1 cellular context compared by ENCODE assay signal in the genomic region with DNA sequence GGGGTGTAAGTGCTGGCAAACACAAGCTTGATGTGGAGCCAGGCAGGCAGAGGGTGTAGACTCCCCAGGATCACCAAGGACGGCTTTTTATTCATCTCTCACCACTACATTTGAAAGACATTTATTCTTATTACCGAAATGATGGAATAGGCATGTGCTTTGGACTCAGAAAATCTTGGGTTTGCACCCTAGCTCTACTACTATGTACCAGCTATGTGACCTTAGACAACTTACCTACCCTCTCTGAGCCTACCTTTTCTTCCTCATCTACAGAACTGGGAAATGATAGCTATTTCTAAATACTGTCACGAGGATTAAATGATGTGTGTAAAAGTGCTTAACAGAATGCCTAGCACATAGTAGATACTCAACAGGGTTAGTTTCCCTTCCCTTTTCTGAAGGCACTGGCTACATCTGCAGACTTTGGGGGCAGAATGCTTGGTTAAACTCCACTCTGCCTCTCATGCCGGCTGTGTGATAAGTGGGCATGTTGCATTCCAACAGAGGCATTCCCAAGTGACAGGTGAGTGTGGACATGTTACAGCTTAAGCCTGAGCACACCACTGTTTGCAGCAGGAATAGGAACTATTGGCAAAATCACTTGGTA.
TF ChIP-seq lines count a peak whose summit lies in the region.

No MANE protein-coding gene starts in this region.

TF ChIP-seq in GM12878, 131 proteins besides CTCF, POLR2A, EP300 and RAD21 (continued from another document):
- TF ChIP-seq, protein P1, sequence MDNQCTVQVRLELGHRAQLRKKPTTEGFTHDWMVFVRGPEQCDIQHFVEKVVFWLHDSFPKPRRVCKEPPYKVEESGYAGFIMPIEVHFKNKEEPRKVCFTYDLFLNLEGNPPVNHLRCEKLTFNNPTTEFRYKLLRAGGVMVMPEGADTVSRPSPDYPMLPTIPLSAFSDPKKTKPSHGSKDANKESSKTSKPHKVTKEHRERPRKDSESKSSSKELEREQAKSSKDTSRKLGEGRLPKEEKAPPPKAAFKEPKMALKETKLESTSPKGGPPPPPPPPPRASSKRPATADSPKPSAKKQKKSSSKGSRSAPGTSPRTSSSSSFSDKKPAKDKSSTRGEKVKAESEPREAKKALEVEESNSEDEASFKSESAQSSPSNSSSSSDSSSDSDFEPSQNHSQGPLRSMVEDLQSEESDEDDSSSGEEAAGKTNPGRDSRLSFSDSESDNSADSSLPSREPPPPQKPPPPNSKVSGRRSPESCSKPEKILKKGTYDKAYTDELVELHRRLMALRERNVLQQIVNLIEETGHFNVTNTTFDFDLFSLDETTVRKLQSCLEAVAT (IDR thresholded peaks at IDR 0.05) = 0 out of 2 replicates have a peak, but pooled peaks have one; percentile 36
- TF ChIP-seq, protein P2, sequence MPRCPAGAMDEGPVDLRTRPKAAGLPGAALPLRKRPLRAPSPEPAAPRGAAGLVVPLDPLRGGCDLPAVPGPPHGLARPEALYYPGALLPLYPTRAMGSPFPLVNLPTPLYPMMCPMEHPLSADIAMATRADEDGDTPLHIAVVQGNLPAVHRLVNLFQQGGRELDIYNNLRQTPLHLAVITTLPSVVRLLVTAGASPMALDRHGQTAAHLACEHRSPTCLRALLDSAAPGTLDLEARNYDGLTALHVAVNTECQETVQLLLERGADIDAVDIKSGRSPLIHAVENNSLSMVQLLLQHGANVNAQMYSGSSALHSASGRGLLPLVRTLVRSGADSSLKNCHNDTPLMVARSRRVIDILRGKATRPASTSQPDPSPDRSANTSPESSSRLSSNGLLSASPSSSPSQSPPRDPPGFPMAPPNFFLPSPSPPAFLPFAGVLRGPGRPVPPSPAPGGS (IDR thresholded peaks at IDR 0.05; ENCODE audit: borderline replicate concordance, insufficient read depth, low read depth, low read length, poor library complexity, severe bottlenecking) = no peak
TF ChIP-seq in GM12878: peak in this region for 23.
